Comparison of ENCODE assay signal across 8 cellular contexts in the genomic region with DNA sequence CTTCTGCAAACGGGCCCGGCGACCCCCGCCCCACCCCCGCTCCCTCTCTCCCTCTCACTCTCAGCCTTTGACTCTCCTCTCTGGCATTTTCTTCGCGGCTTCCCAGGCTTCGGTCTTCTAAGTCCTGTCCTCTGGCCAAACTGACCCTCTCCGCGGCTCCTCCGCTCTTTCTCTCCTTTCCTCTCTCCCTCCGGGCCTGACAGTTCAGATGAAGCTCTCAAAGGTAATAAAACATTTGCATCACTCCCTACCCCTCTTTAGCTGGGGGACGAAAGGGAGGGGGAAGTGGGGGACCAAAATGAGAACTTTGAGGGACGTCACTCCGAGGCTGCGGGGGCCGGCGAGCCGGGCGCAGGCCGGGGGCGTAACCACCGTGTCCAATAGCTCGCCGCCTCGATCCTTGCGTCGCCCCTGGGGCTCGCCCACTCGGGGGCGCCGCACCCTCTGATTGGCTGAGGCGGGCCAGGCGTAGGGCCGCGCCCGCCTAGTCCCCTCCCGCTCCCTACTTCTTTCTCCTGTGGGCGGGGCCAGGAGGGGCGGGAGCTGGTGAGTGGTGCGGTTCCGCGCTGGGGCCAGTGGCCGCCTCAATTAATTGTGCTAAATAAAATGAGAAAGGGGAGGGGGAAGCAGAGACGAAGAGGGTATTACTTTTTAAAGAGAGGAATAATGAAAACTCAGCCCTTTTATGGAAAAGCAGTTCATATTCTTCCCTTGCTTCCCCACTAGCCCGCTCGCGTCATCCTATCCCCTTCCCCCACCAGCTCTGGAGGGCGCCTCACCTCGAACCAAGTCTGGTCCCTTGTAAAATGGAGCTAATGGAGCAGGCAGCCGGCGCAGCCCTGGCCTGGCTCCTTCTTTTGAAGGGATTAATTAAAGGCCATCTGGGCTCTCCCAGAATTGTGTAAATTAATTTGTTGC. TPM values are rescaled to one million over a fixed set of nuclear protein-coding genes. Genes with fewer than 3 reads are reported as not detected.
DNase-seq lines count a peak whose midpoint lies in the region; ATAC-seq and TF ChIP-seq lines count a peak whose summit lies in the region.

A gene (minus strand): TSS at position 228 of the 918 bp plus-strand sequence. CDS start 1,064 bp downstream, outside the sequence.

- POLR2A ChIA-PET in CD8-positive, alpha-beta T cell (lab: Charles Lee), result no interaction called here

- no peak within 1 kb of the TSS for H3K27ac Mint-ChIP-seq in CD8-positive, alpha-beta T cell
- H3K27ac Mint-ChIP-seq in endodermal cell (no peak within 1 kb of the TSS), memory B cell (peak within 1 kb of the TSS; percentile 59)

- H3K4me3 ChIP-seq in CD8-positive, alpha-beta T cell (ENCODE audit: low read depth, low read length), result peak within 1 kb of the TSS; percentile 50
- H3K4me3 ChIP-seq in endodermal cell (ENCODE audit: low read length) (peak within 1 kb of the TSS; percentile 82), thyroid gland (replicated peaks in 1 of 3) (peak within 1 kb of the TSS in 2 of 3 donors; percentile 20 to 27)

- peaks cover 5% of the 10 kb centered on the region for H3K9me3 Mint-ChIP-seq in CD8-positive, alpha-beta T cell
- no peaks in the 10 kb centered on the region for H3K9me3 Mint-ChIP-seq in endodermal cell
- H3K9me3 Mint-ChIP-seq in memory B cell, result no peaks in the 10 kb centered on the region

- H3K27ac ChIP-seq in CD8-positive, alpha-beta T cell (ENCODE audit: low read depth, low read length), result no peak within 1 kb of the TSS
- H3K27ac ChIP-seq in endodermal cell (ENCODE audit: low read depth, low read length) (peak within 1 kb of the TSS; percentile 12), thyroid gland (peak within 1 kb of the TSS in 2 of 3 donors; percentile 11 to 92)

- no peaks in the 10 kb centered on the region for H3K36me3 Mint-ChIP-seq in CD8-positive, alpha-beta T cell
- H3K36me3 Mint-ChIP-seq in endodermal cell (ENCODE audit: low read depth), result no peaks in the 10 kb centered on the region
- peaks cover 2% of the 10 kb centered on the region for H3K36me3 Mint-ChIP-seq in memory B cell

- no peak within 1 kb of the TSS for H3K9ac ChIP-seq in endodermal cell (ENCODE audit: extremely low read depth, low read length, poor library complexity, severe bottlenecking)

- TF ChIP-seq CTCF in CD8-positive, alpha-beta T cell (IDR thresholded peaks at IDR 0.05), result no peak
- no peak for TF ChIP-seq CTCF in endodermal cell (conservative IDR thresholded peaks at IDR 0.05)
- TF ChIP-seq CTCF in thyroid gland (IDR thresholded peaks at IDR 0.05), result no peak

- peaks cover 19% of the 10 kb centered on the region for H3K4me1 Mint-ChIP-seq in CD8-positive, alpha-beta T cell (ENCODE audit: low read depth)
- H3K4me1 Mint-ChIP-seq in endodermal cell, result peaks cover 39% of the 10 kb centered on the region
- peaks cover 8% of the 10 kb centered on the region for H3K4me1 Mint-ChIP-seq in memory B cell

- DNase-seq in CD8-positive, alpha-beta T cell, result no peak
- DNase-seq in HuH-7 (ENCODE audit: low spot score) (peak; percentile 86), SK-MEL-5 (ENCODE audit: low read depth, low spot score) (peak; percentile 87), endodermal cell (peak; percentile 96), memory B cell (ENCODE audit: low spot score in 2 of 2) (no peak), thyroid gland (peak; percentile 58 to 79), hippocampal formation (lab: John Stamatoyannopoulos, UW) (no peak)

- WGBS in endodermal cell (ENCODE audit: insufficient coverage in 1 of 2, insufficient read length in 1 of 2), 2 experiments, result 0 to 1% methylated on average over 10 to 52 of the region's 52 CpGs
- 4 to 7% methylated on average over 45 to 52 of the region's 52 CpGs for WGBS in thyroid gland, 2 donors

- no peak for ATAC-seq in CD8-positive, alpha-beta T cell
- ATAC-seq in memory B cell (ENCODE audit: low read depth) (no peak), HG03280 (IDR thresholded peaks at IDR 0.05; ENCODE audit: unreplicated experiment) (no peak)

- H3K27me3 ChIP-seq in CD8-positive, alpha-beta T cell (ENCODE audit: insufficient read depth, low read length), result peaks cover 86% of the 10 kb centered on the region
- H3K27me3 ChIP-seq in endodermal cell (ENCODE audit: control insufficient read depth, insufficient read depth, low read length, poor library complexity, severe bottlenecking), result peaks cover 100% of the 10 kb centered on the region
- H3K27me3 ChIP-seq in thyroid gland, result no peaks in the 10 kb centered on the region

- H3K4me3 Mint-ChIP-seq in CD8-positive, alpha-beta T cell, result peak within 1 kb of the TSS; percentile 78
- H3K4me3 Mint-ChIP-seq in endodermal cell (peak within 1 kb of the TSS; percentile 66), memory B cell (peak within 1 kb of the TSS; percentile 78)

- H3K27me3 Mint-ChIP-seq in CD8-positive, alpha-beta T cell (ENCODE audit: low read depth), result peaks cover 82% of the 10 kb centered on the region
- H3K27me3 Mint-ChIP-seq in endodermal cell (ENCODE audit: insufficient read depth), result peaks cover 100% of the 10 kb centered on the region
- peaks cover 35% of the 10 kb centered on the region for H3K27me3 Mint-ChIP-seq in memory B cell

- H3K4me1 ChIP-seq in CD8-positive, alpha-beta T cell (ENCODE audit: insufficient read depth, low read length), result peaks cover 26% of the 10 kb centered on the region
- peaks cover 8% of the 10 kb centered on the region for H3K4me1 ChIP-seq in endodermal cell (ENCODE audit: control insufficient read depth, insufficient read depth, low read length)
- peaks cover 0 to 32% of the 10 kb centered on the region in 2 donors for H3K4me1 ChIP-seq in thyroid gland

- CTCF ChIA-PET in CD8-positive, alpha-beta T cell (lab: Charles Lee), result no interaction called here

- H3K9me3 ChIP-seq in CD8-positive, alpha-beta T cell (ENCODE audit: low read length), result no peaks in the 10 kb centered on the region
- H3K9me3 ChIP-seq in endodermal cell (ENCODE audit: control insufficient read depth, low read length) (peaks cover 5% of the 10 kb centered on the region), thyroid gland (no peaks in the 10 kb centered on the region)

- intact Hi-C loops in CD8-positive, alpha-beta T cell (cut with DNase I, micrococcal nuclease), result loop anchor here in 1 of 2 experiments (5.0 kb wide), 1 partner anchor 83 kb away; a partner anchor contains a TSS
- intact Hi-C loops in thyroid gland (cut with DNase I), result loop anchor here (10.0 kb wide), 1 partner anchor 345 kb away; no protein-coding TSS in a partner anchor

- peak in 1 of 2 donors; percentile 87 for TF ChIP-seq POLR2A in thyroid gland (IDR thresholded peaks at IDR 0.05)

- H3K36me3 ChIP-seq in CD8-positive, alpha-beta T cell (ENCODE audit: insufficient read depth, low read length), result no peaks in the 10 kb centered on the region
- H3K36me3 ChIP-seq in endodermal cell (ENCODE audit: control insufficient read depth, insufficient read depth, low read length) (no peaks in the 10 kb centered on the region), thyroid gland (no peaks in the 10 kb centered on the region)

- in situ Hi-C loops in SK-MEL-5 (cut with HindIII; ENCODE audit: low pct_unique_long_range_greater_than_20kb, low sequenced_read_pairs), result no loop called here

RNA-seq across cellular contexts. Expression of the gene that starts here (rescaled TPM):
- not detected for total RNA-seq in CD8-positive, alpha-beta T cell
- total RNA-seq in SK-MEL-5 (2014; rRNA removed; shearing (Covaris generic)), result 0.11 and 0.61 TPM in 2 replicates
- polyA plus RNA-seq in SK-MEL-5 (2015; cell fraction: cytosol; rRNA removed), result 1.1 and 3.0 TPM in 2 replicates
- 0.37 and 2.1 TPM in 2 replicates for polyA plus RNA-seq in SK-MEL-5 (2015; cell fraction: nucleus; rRNA removed)
- total RNA-seq in endodermal cell (not detected), thyroid gland (10 to 100 TPM in 1 of 4 donors, under 1 TPM in 1, not detected in 2; 0.40 to 19.1 TPM)
- 3.5 TPM for polyA plus RNA-seq in endodermal cell (2013, experiment 1 of 2)
- polyA plus RNA-seq in endodermal cell (2013, experiment 2 of 2), result 2.6 TPM

Comparison
In these comparisons a context has a peak if more than half of its experiments do, and no peak if none do; other contexts are left out.
1. DNase-seq: peak in HuH-7 (single experiment), SK-MEL-5 (single experiment), endodermal cell (single experiment) and thyroid gland (2 of 2); none in CD8-positive, alpha-beta T cell (0 of 7), memory B cell (0 of 2) and hippocampal formation (0 of 2).
2. H3K4me3 ChIP-seq: peak in every context shown above with its lines; median percentile 82 in endodermal cell; 50 in CD8-positive, alpha-beta T cell; 24 in thyroid gland.
3. Peak in every context shown above with its lines, with median percentiles within 50 percentile points of each other: H3K4me3 Mint-ChIP-seq.